ENCODE assay signal across 24 cellular contexts in the genomic region with DNA sequence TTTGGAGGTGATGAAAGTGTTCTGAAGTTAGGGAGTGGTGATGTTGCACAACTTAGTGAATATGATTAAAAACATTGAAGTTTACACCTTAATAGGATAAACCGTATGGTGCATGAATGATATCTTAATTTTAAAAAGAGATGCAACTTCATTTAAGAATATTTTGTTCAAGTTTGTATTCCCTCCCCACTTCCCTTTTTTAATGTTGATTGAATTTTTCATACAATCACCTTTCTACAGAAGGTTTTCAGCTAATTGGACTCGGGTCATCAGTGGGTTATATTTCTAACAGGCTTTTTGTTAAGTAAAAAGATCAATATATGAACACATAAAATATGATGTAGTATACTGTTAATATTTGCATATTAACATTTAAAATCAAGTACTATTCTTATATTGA.
"Had no signal": no experiment of that assay in that cellular context is flagged by ENCODE, and none has a peak within 500 bp of the region (broad histone marks: within the 10 kb centered on the region; RNA-seq: fewer than 3 reads in every experiment).

No MANE protein-coding gene starts in this region.

- H3K4me2 ChIP-seq: hepatocyte, neural progenitor cell had no signal

- FAIRE-seq: kidney had no signal

- H3K9me3 ChIP-seq: gastroesophageal sphincter, heart left ventricle, mucosa of descending colon, right lobe of liver, testis, tibial artery had no signal

- H3K27me3 ChIP-seq: foreskin keratinocyte, gastroesophageal sphincter, heart left ventricle, hepatocyte, neural progenitor cell, right lobe of liver, testis, tibial artery had no signal

- H3K27ac ChIP-seq: epithelial cell of prostate, foreskin keratinocyte, gastroesophageal sphincter, heart left ventricle, hepatocyte, neural progenitor cell, parathyroid adenoma, right lobe of liver, testis, tibial artery had no signal

- H3K79me2 ChIP-seq: hepatocyte, parathyroid adenoma had no signal

- H3K4me1 ChIP-seq: gastroesophageal sphincter, parathyroid adenoma, right lobe of liver, testis had no signal

- H3K36me3 ChIP-seq: gastroesophageal sphincter, heart left ventricle, neural progenitor cell, right lobe of liver, tibial artery had no signal

- ATAC-seq: esophagus mucosa; foreskin keratinocyte; gastroesophageal sphincter; heart left ventricle; left lobe of liver; mucosa of descending colon; right lobe of liver; stimulated activated effector memory CD8-positive, alpha-beta T cell treated with anti-CD3 and anti-CD28 coated beads, Interleukin-12 subunit alpha, Interleukin-12 subunit beta, amount 100 ng/mL, for 72 hours; stimulated activated naive CD8-positive, alpha-beta T cell treated with anti-CD3 and anti-CD28 coated beads, Interleukin-15, Interleukin-2, amounts not matched to agents 100 U/mL and 50 U/mL, for 24 hours had no signal

- H3K4me3 ChIP-seq: gastroesophageal sphincter, heart left ventricle, hepatocyte, lung, mucosa of descending colon, neural progenitor cell, right lobe of liver, testis, tibial artery had no signal

- H3K9ac ChIP-seq: neural progenitor cell, parathyroid adenoma had no signal

- H2AFZ ChIP-seq: hepatocyte, neural progenitor cell, parathyroid adenoma had no signal

- DNase-seq: effector CD8-positive, alpha-beta T cell; endodermal cell; foreskin keratinocyte; heart left ventricle; kidney; mesenchymal stem cell; mucosa of descending colon; naive B cell; right lobe of liver; stimulated activated CD4-positive, alpha-beta T cell treated with anti-CD3 and anti-CD28 coated beads, Interleukin-2, amount 100 ng/mL, for 24 hours; stimulated activated CD4-positive, alpha-beta T cell treated with anti-CD3 and anti-CD28 coated beads, Interleukin-4, amount 100 ng/mL, for 24 hours; stimulated activated naive CD8-positive, alpha-beta T cell treated with anti-CD3 and anti-CD28 coated beads, Interleukin-15, Interleukin-2, amounts not matched to agents 100 U/mL and 50 U/mL, for 24 hours; substantia nigra; testis; tibial artery had no signal
